Comparison of ENCODE assay signal across 8 cellular contexts in the genomic region with DNA sequence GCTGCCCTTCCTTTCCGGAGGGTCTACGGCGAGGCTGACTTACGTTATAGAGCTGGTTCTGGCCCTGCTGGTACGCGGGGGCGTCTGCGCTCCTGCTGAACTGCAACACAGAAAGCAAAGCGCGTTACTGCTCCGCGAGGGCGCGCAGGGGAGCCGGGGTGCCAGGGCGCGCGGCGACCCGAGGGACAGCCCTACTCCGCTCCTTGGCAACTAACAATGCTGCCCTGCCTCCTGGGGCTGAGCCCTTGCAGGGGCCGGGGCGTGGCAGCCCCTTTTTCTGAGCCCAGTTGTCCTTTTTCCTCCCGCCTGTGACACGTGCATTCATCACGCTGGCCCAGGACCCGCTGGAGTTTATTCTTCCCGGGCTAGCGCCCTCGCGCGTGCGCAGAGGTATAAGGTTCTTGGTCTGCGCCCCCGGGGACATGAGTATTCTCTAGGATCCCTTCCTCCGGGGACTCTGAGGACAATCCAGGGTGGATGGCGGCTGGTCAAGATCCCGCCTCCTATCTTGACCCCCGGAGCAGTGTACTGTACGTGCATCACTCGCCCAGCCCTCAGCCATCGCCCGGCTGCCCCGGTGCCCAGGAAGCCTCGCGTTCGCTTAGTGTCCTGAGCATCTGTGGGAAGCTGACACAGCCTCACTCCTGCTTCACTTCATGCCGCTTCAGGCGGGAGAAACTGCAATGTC.
DNase-seq lines count a peak whose midpoint lies in the region; ATAC-seq and TF ChIP-seq lines count a peak whose summit lies in the region.

No MANE protein-coding gene starts in this region.

- in situ Hi-C loops in astrocyte of the spinal cord (cut with HindIII; ENCODE audit: low sequenced_read_pairs) = loop anchor here (25.0 kb wide), 1 partner anchor 377 kb away; no protein-coding TSS in a partner anchor

- ATAC-seq in GM21737 (IDR thresholded peaks at IDR 0.05; ENCODE audit: unreplicated experiment) (no peak), HG02938 (IDR thresholded peaks at IDR 0.05; ENCODE audit: unreplicated experiment) (no peak)

- DNase-seq in AG09309 (ENCODE audit: low read depth) (no peak), GM12865 (ENCODE audit: low read depth) (peak; percentile 46), NCI-H345 (lab: John Stamatoyannopoulos, UW) (peak; percentile 30), astrocyte of the spinal cord (ENCODE audit: low read depth, low spot score) (peak; percentile 45), sigmoid colon (no peak)

- WGBS in sigmoid colon, 2 donors = 16 to 21% methylated on average over 49 of the region's 49 CpGs

- TF ChIP-seq EP300 in sigmoid colon (IDR thresholded peaks at IDR 0.05) = no peak

- peaks cover 0 to 12% (median 9%) of the 10 kb centered on the region in 4 donors for H3K4me1 ChIP-seq in sigmoid colon

- H3K9me3 ChIP-seq in iPS-18c (ENCODE audit: control insufficient read depth, insufficient read depth, low read length) (peaks cover 2% of the 10 kb centered on the region), sigmoid colon (no peaks in the 10 kb centered on the region)

- H3K4me3 ChIP-seq in AG09309 (ENCODE audit: control insufficient read depth, low read depth, low read length) = peak overlapping the region; percentile 35
- peak overlapping the region; percentile 63 for H3K4me3 ChIP-seq in GM12865 (ENCODE audit: low read depth, low read length)
- H3K4me3 ChIP-seq in astrocyte of the spinal cord (ENCODE audit: low read depth, low read length) = peak overlapping the region; percentile 37
- peak overlapping the region; percentile 57 for H3K4me3 ChIP-seq in iPS-18c (ENCODE audit: insufficient read depth, low read depth, low read length)
- H3K4me3 ChIP-seq in sigmoid colon = peak overlapping the region in 3 of 4 donors; percentile 25 to 46 (median 38)

- H3K36me3 ChIP-seq in sigmoid colon = no peaks in the 10 kb centered on the region

- TF ChIP-seq CTCF in AG09309 (IDR thresholded peaks at IDR 0.05; ENCODE audit: control insufficient read depth, insufficient read depth, low read depth, low read length, missing control alignments) (peak; percentile 15), GM12865 (IDR thresholded peaks at IDR 0.05; ENCODE audit: insufficient read depth, low read depth, low read length, missing control alignments) (no peak), astrocyte of the spinal cord (IDR thresholded peaks at IDR 0.05; ENCODE audit: low read depth, low read length) (peak; percentile 26), sigmoid colon (IDR thresholded peaks at IDR 0.05) (no peak)

- intact Hi-C loops in sigmoid colon (cut with DNase I) = no loop called here

- H3K27ac ChIP-seq in sigmoid colon = no peak overlapping the region

- no peak for TF ChIP-seq POLR2A in sigmoid colon (IDR thresholded peaks at IDR 0.05)

- peaks cover 0 to 20% (median 3%) of the 10 kb centered on the region in 3 donors for H3K27me3 ChIP-seq in sigmoid colon

Comparison
In these comparisons a context has a peak if more than half of its experiments do, and no peak if none do; other contexts are left out.
1. DNase-seq: peak in GM12865 (single experiment), NCI-H345 (single experiment) and astrocyte of the spinal cord (single experiment); none in AG09309 (single experiment) and sigmoid colon (single experiment).
2. CTCF ChIP-seq: peak in AG09309 (single experiment) and astrocyte of the spinal cord (single experiment); none in GM12865 (single experiment) and sigmoid colon (0 of 4).
3. Peak in every context shown above with its lines, with median percentiles within 50 percentile points of each other: H3K4me3 ChIP-seq.